Comparison of ENCODE assay signal across 25 cellular contexts in the genomic region with DNA sequence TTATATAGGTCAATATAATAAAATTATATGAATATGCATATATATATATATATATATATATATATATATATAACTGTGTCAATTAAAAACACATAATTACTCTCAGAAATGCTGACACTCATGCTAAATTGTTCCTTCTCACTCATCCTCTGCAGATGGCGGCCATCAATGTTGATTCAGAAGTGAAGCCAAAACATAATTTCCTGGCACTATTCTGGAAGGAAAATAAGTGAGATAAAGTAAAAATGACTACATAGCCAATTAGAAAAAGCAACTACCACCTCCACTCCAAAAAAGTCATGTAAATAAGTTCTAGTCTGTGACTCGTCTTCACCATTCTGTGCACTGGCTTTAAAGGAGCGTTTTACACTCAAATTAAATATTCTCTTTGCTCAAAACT.
"Had no signal": no experiment of that assay in that cellular context is flagged by ENCODE, and none has a peak within 500 bp of the region (broad histone marks: within the 10 kb centered on the region; RNA-seq: fewer than 3 reads in every experiment).

No MANE protein-coding gene starts in this region.

- H3K36me3 ChIP-seq: colonic mucosa, esophagus muscularis mucosa, esophagus squamous epithelium, gastrocnemius medialis, gastroesophageal sphincter, heart left ventricle, heart right ventricle had no signal

- H3K27me3 Mint-ChIP-seq: dendritic cell treated with granulocyte-macrophage colony-stimulating factor and Interleukin-4, amounts not matched to agents 40 ng/mL and 50 ng/mL, for 4 days; effector memory CD8-positive, alpha-beta T cell had no signal

- H3K9me3 Mint-ChIP-seq: dendritic cell treated with granulocyte-macrophage colony-stimulating factor and Interleukin-4, amounts not matched to agents 40 ng/mL and 50 ng/mL, for 4 days; effector memory CD8-positive, alpha-beta T cell; endodermal cell had no signal

- ATAC-seq: effector memory CD8-positive, alpha-beta T cell; esophagus mucosa; foreskin keratinocyte; gastrocnemius medialis; gastroesophageal sphincter; heart left ventricle; heart right ventricle had no signal

- H3K9me3 ChIP-seq: colonic mucosa, esophagus muscularis mucosa, esophagus squamous epithelium, gastrocnemius medialis, gastroesophageal sphincter, heart left ventricle, heart right ventricle had no signal

- FAIRE-seq: endometrium had no signal

- H3K27ac Mint-ChIP-seq: dendritic cell treated with granulocyte-macrophage colony-stimulating factor and Interleukin-4, amounts not matched to agents 40 ng/mL and 50 ng/mL, for 4 days; effector memory CD8-positive, alpha-beta T cell; endodermal cell had no signal

- H3K4me3 Mint-ChIP-seq: dendritic cell treated with granulocyte-macrophage colony-stimulating factor and Interleukin-4, amounts not matched to agents 40 ng/mL and 50 ng/mL, for 4 days; effector memory CD8-positive, alpha-beta T cell; endodermal cell had no signal

- H3K4me1 ChIP-seq: colonic mucosa, esophagus muscularis mucosa, gastrocnemius medialis, gastroesophageal sphincter had no signal

- DNase-seq: colonic mucosa; cortex of kidney; dorsolateral prefrontal cortex; effector CD4-positive, alpha-beta T cell; effector CD8-positive, alpha-beta T cell; effector memory CD4-positive, alpha-beta T cell; effector memory CD8-positive, alpha-beta T cell; endodermal cell; erythroblast; esophagus squamous epithelium; foreskin fibroblast; foreskin keratinocyte; foreskin melanocyte; gastrocnemius medialis; glutamatergic neuron; head of caudate nucleus; heart left ventricle; heart right ventricle had no signal

- H3K27me3 ChIP-seq: colonic mucosa, dorsolateral prefrontal cortex, esophagus muscularis mucosa, esophagus squamous epithelium, foreskin keratinocyte, gastrocnemius medialis, gastroesophageal sphincter, heart right ventricle had no signal

- H3K4me3 ChIP-seq: colonic mucosa, coronary artery, dorsolateral prefrontal cortex, esophagus muscularis mucosa, esophagus squamous epithelium, gastrocnemius medialis, gastroesophageal sphincter, heart left ventricle, heart right ventricle had no signal

- H3K27ac ChIP-seq: colonic mucosa, coronary artery, dorsolateral prefrontal cortex, epithelial cell of prostate, esophagus muscularis mucosa, esophagus squamous epithelium, foreskin keratinocyte, gastrocnemius medialis, gastroesophageal sphincter, heart left ventricle, heart right ventricle had no signal
